Comparison of ENCODE assay signal across 22 cellular contexts in genomic region chr4:150682126-150682525, GRCh38.
DNase-seq lines count a peak whose midpoint lies in the region; ATAC-seq, FAIRE-seq and TF ChIP-seq lines count a peak whose summit lies in the region.
"Had no signal": no experiment of that assay in that cellular context is flagged by ENCODE, and none has a peak within 500 bp of the region (broad histone marks: within the 10 kb centered on the region; RNA-seq: fewer than 3 reads in every experiment).

No MANE protein-coding gene starts in this region.

- H3K36me3 ChIP-seq in OCI-LY7 (ENCODE audit: insufficient read depth, low read length): peaks cover 10% of the 10 kb centered on the region; the same call in 1 of the 2 replicates

- H3K36me3 Mint-ChIP-seq in naive thymus-derived CD8-positive, alpha-beta T cell: peaks cover 12 to 38% (median 23%) of the 10 kb centered on the region in 3 donors

- H3K4me2 ChIP-seq in OCI-LY7 (ENCODE audit: low read length): peak overlapping the region; percentile 58
- H3K4me2 ChIP-seq: SK-N-SH had no signal

- BruUV-seq in OCI-LY7 (replicated peaks; lab: Mats Ljungman, UMichigan): no TSS peak

- no peaks in the 10 kb centered on the region for H3K9me3 Mint-ChIP-seq in naive thymus-derived CD8-positive, alpha-beta T cell
- H3K9me3 Mint-ChIP-seq: CD8-positive, alpha-beta memory T cell had no signal

- CTCF ChIA-PET in OCI-LY7 (lab: Charles Lee; ENCODE audit: unreplicated experiment): no interaction called here

- no peak for ATAC-seq in GM18867 (IDR thresholded peaks at IDR 0.05; ENCODE audit: unreplicated experiment)
- no peak for ATAC-seq in naive thymus-derived CD8-positive, alpha-beta T cell
- ATAC-seq in GM18502 (IDR thresholded peaks at IDR 0.05; ENCODE audit: poor library complexity, unreplicated experiment): no peak
- ATAC-seq: K562 had no signal

- H3K4me3 ChIP-seq in OCI-LY7 (ENCODE audit: low read depth, low read length, poor library complexity, severe bottlenecking): peak overlapping the region; percentile 34
- H3K4me3 ChIP-seq: K562 had no signal

- no peak overlapping the region for H3K27ac Mint-ChIP-seq in naive thymus-derived CD8-positive, alpha-beta T cell

- no peak for TF ChIP-seq CTCF in OCI-LY7 (conservative IDR thresholded peaks at IDR 0.05; ENCODE audit: low read length)

- H2AFZ ChIP-seq in OCI-LY7 (ENCODE audit: low read length): no peak overlapping the region

- no peaks in the 10 kb centered on the region; the same call in 1 of the 2 replicates for H3K79me2 ChIP-seq in OCI-LY7 (ENCODE audit: insufficient read depth, low read depth, low read length)

- H3K27ac ChIP-seq in OCI-LY7 (ENCODE audit: low read depth, low read length, poor library complexity, severe bottlenecking): peak overlapping the region; percentile 42
- H3K27ac ChIP-seq: C4-2B had no signal

- no peaks in the 10 kb centered on the region for H3K4me1 Mint-ChIP-seq in naive thymus-derived CD8-positive, alpha-beta T cell

- POLR2A ChIA-PET in OCI-LY7 (lab: Charles Lee): interaction anchor here (0.6 to 2.4 kb wide), 3 partner anchors 10 to 373 kb away, joined by 3 to 6 read pairs (median 3); no protein-coding TSS in a partner anchor
- POLR2A ChIA-PET in naive thymus-derived CD8-positive, alpha-beta T cell (lab: Charles Lee): no interaction called here

- H3K9me2 ChIP-seq in OCI-LY7 (ENCODE audit: insufficient read depth, low read length): no peaks in the 10 kb centered on the region

- H3K4me3 Mint-ChIP-seq in naive thymus-derived CD8-positive, alpha-beta T cell: no peak overlapping the region
- H3K4me3 Mint-ChIP-seq: CD8-positive, alpha-beta memory T cell had no signal

- FAIRE-seq in RCC 7860 (lab: Jason Lieb, UNC): no peak
- FAIRE-seq: H54 had no signal

- H3K9me3 ChIP-seq in OCI-LY7 (ENCODE audit: low read length): no peaks in the 10 kb centered on the region
- H3K9me3 ChIP-seq: SK-N-SH had no signal

- intact Hi-C loops in OCI-LY7 (cut with micrococcal nuclease; ENCODE audit: unreplicated experiment): no loop called here

- peak; percentile 2 for DNase-seq in NCI-H510A treated with DMSO at 0.1 percent for 48 hours (lab: John Stamatoyannopoulos, UW)
- DNase-seq in NCI-H510A (lab: John Stamatoyannopoulos, UW): no peak
- peak; percentile 59 for DNase-seq in NCI-H1105 treated with DMSO at 0.1 percent for 48 hours (lab: John Stamatoyannopoulos, UW)
- DNase-seq in OCI-LY7 (ENCODE audit: low spot score): peak; percentile 70
- no peak for DNase-seq in naive thymus-derived CD8-positive, alpha-beta T cell
- DNase-seq in RCC 7860 (ENCODE audit: low spot score): no peak
- DNase-seq: 8988T; Calu3; CD8-positive, alpha-beta memory T cell; MM.1S; NCI-H1092; NCI-H187; NCI-H226; NCI-H524 treated with DMSO at 0.1 percent for 48 hours; RPMI8226; SHP77 treated with DMSO at 0.1 percent for 48 hours; SK-N-SH had no signal

- peaks cover 21% of the 10 kb centered on the region for H3K4me1 ChIP-seq in OCI-LY7 (ENCODE audit: insufficient read depth, low read length, poor library complexity, severe bottlenecking)

- H4K20me1 ChIP-seq in OCI-LY7 (ENCODE audit: insufficient read depth, low read length): no peaks in the 10 kb centered on the region

- no peaks in the 10 kb centered on the region for H3K27me3 Mint-ChIP-seq in naive thymus-derived CD8-positive, alpha-beta T cell
- H3K27me3 Mint-ChIP-seq: CD8-positive, alpha-beta memory T cell had no signal

Comparison
In these comparisons a context has a peak if more than half of its experiments do, and no peak if none do; other contexts are left out.
1. DNase-seq: peak in NCI-H510A treated with DMSO at 0.1 percent for 48 hours (single experiment), NCI-H1105 treated with DMSO at 0.1 percent for 48 hours (single experiment) and OCI-LY7 (single experiment); none in NCI-H510A (single experiment), naive thymus-derived CD8-positive, alpha-beta T cell (0 of 10) and RCC 7860 (single experiment).